In genomic region chr13:25132984-25133383, GRCh38 we compare ENCODE assay signal across 32 cellular contexts. TPM values are rescaled to one million over a fixed set of nuclear protein-coding genes. Genes with fewer than 3 reads are reported as not detected.
"Had no signal": no experiment of that assay in that cellular context is flagged by ENCODE, and none has a peak within 500 bp of the region (broad histone marks: within the 10 kb centered on the region; RNA-seq: fewer than 3 reads in every experiment).

No MANE protein-coding gene starts in this region.

- H3K9me3 Mint-ChIP-seq: natural killer cell treated with Interleukin-12 subunit alpha and Interleukin-12 subunit beta and Interleukin-15 and Interleukin-18, amount 100 ng/mL, for 72 hours had no signal

- H3K36me3 ChIP-seq: left lung, lower lobe of right lung, ovary, right atrium auricular region, right lobe of liver, stomach, thyroid gland, upper lobe of right lung had no signal

- H3K27me3 ChIP-seq: ovary, right atrium auricular region, right lobe of liver, testis had no signal

- H3K27ac Mint-ChIP-seq: immature natural killer cell; naive thymus-derived CD4-positive, alpha-beta T cell; natural killer cell treated with Interleukin-12 subunit alpha and Interleukin-12 subunit beta and Interleukin-15 and Interleukin-18, amount 100 ng/mL, for 72 hours; progenitor cell of endocrine pancreas; stimulated activated memory B cell treated with anti-CD40 and anti-IgM and Interleukin-4, amounts not matched to agents 10 μg/mL and 1 μg/mL and 100 μg/mL, for 72 hours had no signal

- H3K9me3 ChIP-seq: left lung, lower lobe of right lung, mucosa of descending colon, ovary, right lobe of liver, testis, thyroid gland, upper lobe of right lung had no signal

- DNase-seq: hypothalamus; immature natural killer cell; kidney; left colon; left lung; lower lobe of right lung; midbrain; mucosa of descending colon; naive thymus-derived CD4-positive, alpha-beta T cell; ovary; right lobe of liver; stimulated activated CD4-positive, alpha-beta T cell treated with anti-CD3 and anti-CD28 coated beads, Interleukin-1b, Interleukin-23, amount 100 ng/mL, for 48 hours; stimulated activated CD4-positive, alpha-beta T cell treated with anti-CD3 and anti-CD28 coated beads, Interleukin-2, amount 100 ng/mL, for 48 hours; stimulated activated CD4-positive, alpha-beta T cell treated with anti-CD3 and anti-CD28 coated beads, Interleukin-4, amount 100 ng/mL, for 4 hours; stimulated activated CD8-positive, alpha-beta memory T cell treated with anti-CD3 and anti-CD28 coated beads, Interleukin-4, amount 100 ng/mL, for 48 hours; stimulated activated naive CD4-positive, alpha-beta T cell treated with Interleukin-2 at 50 U/mL for 16 hours; stomach; testis; thyroid gland; trophoblast cell; upper lobe of right lung had no signal

- H3K36me3 Mint-ChIP-seq: immature natural killer cell; naive thymus-derived CD4-positive, alpha-beta T cell; stimulated activated memory B cell treated with anti-CD40 and anti-IgM and Interleukin-4, amounts not matched to agents 10 μg/mL and 1 μg/mL and 100 μg/mL, for 72 hours had no signal

- H3K27ac ChIP-seq: left lung, lower lobe of right lung, ovary, right atrium auricular region, right lobe of liver, stomach, testis, thyroid gland, upper lobe of right lung had no signal

- H3K4me3 Mint-ChIP-seq: immature natural killer cell; naive thymus-derived CD4-positive, alpha-beta T cell; natural killer cell treated with Interleukin-12 subunit alpha and Interleukin-12 subunit beta and Interleukin-15 and Interleukin-18, amount 100 ng/mL, for 72 hours; stimulated activated memory B cell treated with anti-CD40 and anti-IgM and Interleukin-4, amounts not matched to agents 10 μg/mL and 1 μg/mL and 100 μg/mL, for 72 hours had no signal

- H3K4me2 ChIP-seq: smooth muscle cell had no signal

- H3K4me3 ChIP-seq: left lung, lower lobe of right lung, mucosa of descending colon, ovary, right atrium auricular region, right lobe of liver, smooth muscle cell, stomach, testis, thyroid gland, upper lobe of right lung had no signal

- H3K4me1 Mint-ChIP-seq: immature natural killer cell; stimulated activated memory B cell treated with anti-CD40 and anti-IgM and Interleukin-4, amounts not matched to agents 10 μg/mL and 1 μg/mL and 100 μg/mL, for 72 hours had no signal

- H3K4me1 ChIP-seq: left lung, lower lobe of right lung, right atrium auricular region, right lobe of liver, stomach, testis, thyroid gland, upper lobe of right lung had no signal

- ATAC-seq: left colon; left lung; lower lobe of right lung; mucosa of descending colon; naive thymus-derived CD4-positive, alpha-beta T cell; natural killer cell treated with Interleukin-12 subunit alpha and Interleukin-12 subunit beta and Interleukin-15 and Interleukin-18, amount 100 ng/mL, for 72 hours; right lobe of liver; stimulated activated memory B cell treated with anti-CD40 and anti-IgM and Interleukin-4, amounts not matched to agents 10 μg/mL and 1 μg/mL and 100 μg/mL, for 72 hours; upper lobe of right lung had no signal

RNA-seq across cellular contexts. Expression of gene PABPC3, which starts 37.0 kb away (rescaled TPM):
- total RNA-seq: myocyte, right atrium auricular region had no signal
- polyA plus RNA-seq: neural cell had no signal

RNA-seq across cellular contexts. Expression of gene AMER2, which starts 39.1 kb away (rescaled TPM):
- total RNA-seq: liver; lower lobe of right lung; myocyte; naive thymus-derived CD4-positive, alpha-beta T cell; natural killer cell treated with Interleukin-12 subunit alpha and Interleukin-12 subunit beta and Interleukin-15 and Interleukin-18, amount 100 ng/mL, for 72 hours; pulmonary artery endothelial cell; renal cortical epithelial cell; right atrium auricular region; right lobe of liver; skeletal muscle tissue; upper lobe of right lung had no signal
- polyA plus RNA-seq: immature natural killer cell, liver, smooth muscle cell had no signal
